12 cellular contexts compared by ENCODE assay signal in genomic region chr2:105977212-105977611, GRCh38.
DNase-seq lines count a peak whose midpoint lies in the region; TF ChIP-seq lines count a peak whose summit lies in the region.
"Had no signal": no experiment of that assay in that cellular context is flagged by ENCODE, and none has a peak within 500 bp of the region (broad histone marks: within the 10 kb centered on the region; RNA-seq: fewer than 3 reads in every experiment).

No MANE protein-coding gene starts in this region.

- H3K27ac ChIP-seq in HEK293 (ENCODE audit: extremely low read depth, low read depth, low read length) = no peak overlapping the region

- DNase-seq in ACHN = peak; percentile 6
- DNase-seq in myocyte (ENCODE audit: low read depth) = peak; percentile 47
- DNase-seq in NCI-H69 (lab: John Stamatoyannopoulos, UW) = no peak
- DNase-seq in middle frontal gyrus (ENCODE audit: extremely low spot score, low spot score) = no peak
- DNase-seq in nephron progenitor cell = no peak
- DNase-seq in NCI-H345 (lab: John Stamatoyannopoulos, UW) = no peak
- DNase-seq: hippocampal formation, NCI-H748 treated with DMSO at 0.1 percent for 48 hours had no signal

- peak overlapping the region; percentile 77 for H3K27ac Mint-ChIP-seq in activated naive CD8-positive, alpha-beta T cell
- no peak overlapping the region for H3K27ac Mint-ChIP-seq in nephron progenitor cell
- H3K27ac Mint-ChIP-seq: natural killer cell treated with Interleukin-12 subunit alpha and Interleukin-12 subunit beta and Interleukin-15 and Interleukin-18, amount 100 ng/mL, for 72 hours had no signal

- no peak overlapping the region for H3K4me3 ChIP-seq in HEK293 (ENCODE audit: low read depth, low read length)

- TF ChIP-seq CTCF in HEK293 (tag by site-specific recombination; IDR thresholded peaks at IDR 0.05) = no peak
- TF ChIP-seq CTCF in nephron progenitor cell (IDR thresholded peaks at IDR 0.05) = no peak

- in situ Hi-C loops in ACHN (cut with HindIII; ENCODE audit: low pct_ligation_motif_present, low pct_unique_long_range_greater_than_20kb, low sequenced_read_pairs) = no loop called here

- POLR2A ChIA-PET in HEK293 (lab: Yijun Ruan, JAX) = no interaction called here

- no peaks in the 10 kb centered on the region for H3K36me3 ChIP-seq in HEK293 (ENCODE audit: control insufficient read depth in 2 of 2, insufficient read depth in 1 of 2, low read length in 2 of 2)

- H3K9me3 Mint-ChIP-seq in activated naive CD8-positive, alpha-beta T cell (ENCODE audit: low read depth) = no peaks in the 10 kb centered on the region
- H3K9me3 Mint-ChIP-seq in nephron progenitor cell = peaks cover 32% of the 10 kb centered on the region
- H3K9me3 Mint-ChIP-seq: central memory CD8-positive, alpha-beta T cell; natural killer cell treated with Interleukin-12 subunit alpha and Interleukin-12 subunit beta and Interleukin-15 and Interleukin-18, amount 100 ng/mL, for 72 hours had no signal

- H3K27me3 Mint-ChIP-seq in activated naive CD8-positive, alpha-beta T cell = no peaks in the 10 kb centered on the region
- no peaks in the 10 kb centered on the region for H3K27me3 Mint-ChIP-seq in nephron progenitor cell (ENCODE audit: low read depth, poor library complexity)
- H3K27me3 Mint-ChIP-seq: central memory CD8-positive, alpha-beta T cell had no signal

- peak overlapping the region; percentile 73 for H3K4me3 Mint-ChIP-seq in activated naive CD8-positive, alpha-beta T cell
- H3K4me3 Mint-ChIP-seq in nephron progenitor cell = no peak overlapping the region
- H3K4me3 Mint-ChIP-seq: central memory CD8-positive, alpha-beta T cell; natural killer cell treated with Interleukin-12 subunit alpha and Interleukin-12 subunit beta and Interleukin-15 and Interleukin-18, amount 100 ng/mL, for 72 hours had no signal

- H3K36me3 Mint-ChIP-seq in activated naive CD8-positive, alpha-beta T cell = peaks cover 4% of the 10 kb centered on the region
- peaks cover 23% of the 10 kb centered on the region for H3K36me3 Mint-ChIP-seq in nephron progenitor cell (ENCODE audit: low read depth)

- CTCF ChIA-PET in HEK293 (lab: Yijun Ruan, JAX) = no interaction called here

- no peaks in the 10 kb centered on the region for H3K4me1 ChIP-seq in HEK293 (ENCODE audit: control insufficient read depth, insufficient read depth, low read length)

- H3K9me3 ChIP-seq in HEK293 (ENCODE audit: control insufficient read depth, insufficient read depth, low read depth, low read length) = no peaks in the 10 kb centered on the region

- H3K4me1 Mint-ChIP-seq in activated naive CD8-positive, alpha-beta T cell (ENCODE audit: low read depth) = peaks cover 51% of the 10 kb centered on the region
- H3K4me1 Mint-ChIP-seq in nephron progenitor cell = peaks cover 4% of the 10 kb centered on the region

TF ChIP-seq in HEK293, 187 proteins besides CTCF, POLR2A, EP300 and RAD21:
- TF ChIP-seq ZNF155 (tag by site-specific recombination; IDR thresholded peaks at IDR 0.05) (no peak), SETDB1 (IDR thresholded peaks at IDR 0.05; ENCODE audit: insufficient read length, low read length) (peak; percentile 76)
TF ChIP-seq in HEK293: peak in this region for 1.

Comparison
In these comparisons a context has a peak if more than half of its experiments do, and no peak if none do; other contexts are left out.
1. DNase-seq: peak in ACHN (single experiment) and myocyte (single experiment); none in NCI-H69 (single experiment), middle frontal gyrus (single experiment), nephron progenitor cell (single experiment) and NCI-H345 (single experiment).